1 cellular context compared by ENCODE assay signal in genomic region chr14:75832621-75833297, GRCh38.
TF ChIP-seq lines count a peak whose summit lies in the region.

No MANE protein-coding gene starts in this region.

TF ChIP-seq in SK-N-SH, 30 proteins besides CTCF, POLR2A, EP300 and RAD21 (continued from another document):
- no peak for TF ChIP-seq REST (IDR thresholded peaks at IDR 0.05; ENCODE audit: low read depth, low read length)
TF ChIP-seq in SK-N-SH: peak in this region for 0.
